In genomic region chr5:157602505-157602904, GRCh38 we compare ENCODE assay signal across 1 cellular context.
TF ChIP-seq lines count a peak whose summit lies in the region.

No MANE protein-coding gene starts in this region.

TF ChIP-seq in HepG2, 621 proteins besides CTCF, POLR2A, EP300 and RAD21:
- TF ChIP-seq, protein P1, sequence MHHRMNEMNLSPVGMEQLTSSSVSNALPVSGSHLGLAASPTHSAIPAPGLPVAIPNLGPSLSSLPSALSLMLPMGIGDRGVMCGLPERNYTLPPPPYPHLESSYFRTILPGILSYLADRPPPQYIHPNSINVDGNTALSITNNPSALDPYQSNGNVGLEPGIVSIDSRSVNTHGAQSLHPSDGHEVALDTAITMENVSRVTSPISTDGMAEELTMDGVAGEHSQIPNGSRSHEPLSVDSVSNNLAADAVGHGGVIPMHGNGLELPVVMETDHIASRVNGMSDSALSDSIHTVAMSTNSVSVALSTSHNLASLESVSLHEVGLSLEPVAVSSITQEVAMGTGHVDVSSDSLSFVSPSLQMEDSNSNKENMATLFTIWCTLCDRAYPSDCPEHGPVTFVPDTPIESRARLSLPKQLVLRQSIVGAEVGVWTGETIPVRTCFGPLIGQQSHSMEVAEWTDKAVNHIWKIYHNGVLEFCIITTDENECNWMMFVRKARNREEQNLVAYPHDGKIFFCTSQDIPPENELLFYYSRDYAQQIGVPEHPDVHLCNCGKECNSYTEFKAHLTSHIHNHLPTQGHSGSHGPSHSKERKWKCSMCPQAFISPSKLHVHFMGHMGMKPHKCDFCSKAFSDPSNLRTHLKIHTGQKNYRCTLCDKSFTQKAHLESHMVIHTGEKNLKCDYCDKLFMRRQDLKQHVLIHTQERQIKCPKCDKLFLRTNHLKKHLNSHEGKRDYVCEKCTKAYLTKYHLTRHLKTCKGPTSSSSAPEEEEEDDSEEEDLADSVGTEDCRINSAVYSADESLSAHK (CRISPR knock-in tag; IDR thresholded peaks at IDR 0.05; ENCODE audit: borderline replicate concordance), result no peak
- TF ChIP-seq ZNF10 (CRISPR knock-in tag; IDR thresholded peaks at IDR 0.05; ENCODE audit: borderline replicate concordance, low read depth) (no peak), ATF6 (CRISPR knock-in tag; conservative IDR thresholded peaks at IDR 0.05) (no peak), ZNF841 (CRISPR knock-in tag; IDR thresholded peaks at IDR 0.05; ENCODE audit: borderline replicate concordance) (no peak), ZNF549 (CRISPR knock-in tag; IDR thresholded peaks at IDR 0.05) (no peak), ZNF878 (CRISPR knock-in tag; IDR thresholded peaks at IDR 0.05) (no peak), ATAD3A (CRISPR knock-in tag; IDR thresholded peaks at IDR 0.05) (no peak), ZNF501 (CRISPR knock-in tag; IDR thresholded peaks at IDR 0.05) (no peak), NFIC (IDR thresholded peaks at IDR 0.05; ENCODE audit: low read length) (no peak), ZNF251 (CRISPR knock-in tag; IDR thresholded peaks at IDR 0.05) (no peak), KAT7 (CRISPR knock-in tag; IDR thresholded peaks at IDR 0.05; ENCODE audit: borderline replicate concordance) (no peak), ZNF850 (CRISPR knock-in tag; conservative IDR thresholded peaks at IDR 0.05) (no peak), ZNF33B (CRISPR knock-in tag; IDR thresholded peaks at IDR 0.05) (no peak), SPEN (CRISPR knock-in tag; IDR thresholded peaks at IDR 0.05; ENCODE audit: low read depth) (no peak), ZNF839 (CRISPR knock-in tag; IDR thresholded peaks at IDR 0.05; ENCODE audit: borderline replicate concordance) (no peak), SMARCC2 (IDR thresholded peaks at IDR 0.05) (no peak), MTA3 (CRISPR knock-in tag; IDR thresholded peaks at IDR 0.05) (no peak)
- TF ChIP-seq, protein P2, sequence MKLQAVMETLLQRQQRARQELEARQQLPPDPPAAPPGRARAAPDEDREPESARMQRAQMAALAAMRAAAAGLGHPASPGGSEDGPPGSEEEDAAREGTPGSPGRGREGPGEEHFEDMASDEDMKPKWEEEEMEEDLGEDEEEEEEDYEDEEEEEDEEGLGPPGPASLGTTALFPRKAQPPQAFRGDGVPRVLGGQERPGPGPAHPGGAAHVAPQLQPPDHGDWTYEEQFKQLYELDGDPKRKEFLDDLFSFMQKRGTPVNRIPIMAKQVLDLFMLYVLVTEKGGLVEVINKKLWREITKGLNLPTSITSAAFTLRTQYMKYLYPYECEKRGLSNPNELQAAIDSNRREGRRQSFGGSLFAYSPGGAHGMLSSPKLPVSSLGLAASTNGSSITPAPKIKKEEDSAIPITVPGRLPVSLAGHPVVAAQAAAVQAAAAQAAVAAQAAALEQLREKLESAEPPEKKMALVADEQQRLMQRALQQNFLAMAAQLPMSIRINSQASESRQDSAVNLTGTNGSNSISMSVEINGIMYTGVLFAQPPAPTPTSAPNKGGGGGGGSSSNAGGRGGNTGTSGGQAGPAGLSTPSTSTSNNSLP (IDR thresholded peaks at IDR 0.05; ENCODE audit: low read depth, low read length), result no peak
- TF ChIP-seq, protein P3, sequence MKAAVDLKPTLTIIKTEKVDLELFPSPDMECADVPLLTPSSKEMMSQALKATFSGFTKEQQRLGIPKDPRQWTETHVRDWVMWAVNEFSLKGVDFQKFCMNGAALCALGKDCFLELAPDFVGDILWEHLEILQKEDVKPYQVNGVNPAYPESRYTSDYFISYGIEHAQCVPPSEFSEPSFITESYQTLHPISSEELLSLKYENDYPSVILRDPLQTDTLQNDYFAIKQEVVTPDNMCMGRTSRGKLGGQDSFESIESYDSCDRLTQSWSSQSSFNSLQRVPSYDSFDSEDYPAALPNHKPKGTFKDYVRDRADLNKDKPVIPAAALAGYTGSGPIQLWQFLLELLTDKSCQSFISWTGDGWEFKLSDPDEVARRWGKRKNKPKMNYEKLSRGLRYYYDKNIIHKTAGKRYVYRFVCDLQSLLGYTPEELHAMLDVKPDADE (CRISPR knock-in tag; IDR thresholded peaks at IDR 0.05), result no peak
TF ChIP-seq in HepG2: peak in this region for 0.
